Comparison of ENCODE assay signal across 10 cellular contexts in genomic region chr1:47527653-47528272, GRCh38.
DNase-seq lines count a peak whose midpoint lies in the region; ATAC-seq and TF ChIP-seq lines count a peak whose summit lies in the region.
"Had no signal": no experiment of that assay in that cellular context is flagged by ENCODE, and none has a peak within 500 bp of the region (broad histone marks: within the 10 kb centered on the region; RNA-seq: fewer than 3 reads in every experiment).

No MANE protein-coding gene starts in this region.

- H3K4me3 ChIP-seq in heart left ventricle (no peak overlapping the region), epithelial cell of esophagus (ENCODE audit: low read length) (no peak overlapping the region), thyroid gland (replicated peaks in 1 of 3) (no peak overlapping the region)
- H3K4me3 ChIP-seq: coronary artery had no signal

- no peak overlapping the region for H3K27ac Mint-ChIP-seq in stimulated activated memory B cell treated with anti-CD40 and anti-IgM and Interleukin-4, amounts not matched to agents 10 μg/mL and 1 μg/mL and 100 μg/mL, for 72 hours
- H3K27ac Mint-ChIP-seq: T-helper 1 cell treated with Interleukin-12 subunit alpha and Interleukin-12 subunit beta and Interleukin-4 antibody, amounts not matched to agents 30 μg/mL and 1 μg/mL, for 36 hours had no signal

- no peak for ATAC-seq in heart left ventricle
- no peak for ATAC-seq in left cardiac atrium
- no peak for ATAC-seq in GM21447 (IDR thresholded peaks at IDR 0.05; ENCODE audit: unreplicated experiment)
- ATAC-seq in stimulated activated memory B cell treated with anti-CD40 and anti-IgM and Interleukin-4, amounts not matched to agents 10 μg/mL and 1 μg/mL and 100 μg/mL, for 72 hours = no peak
- no peak for ATAC-seq in HG03196 (IDR thresholded peaks at IDR 0.05; ENCODE audit: unreplicated experiment)

- H3K27ac ChIP-seq in heart left ventricle (no peak overlapping the region), thyroid gland (no peak overlapping the region)
- H3K27ac ChIP-seq: coronary artery had no signal

- H3K36me3 Mint-ChIP-seq in stimulated activated memory B cell treated with anti-CD40 and anti-IgM and Interleukin-4, amounts not matched to agents 10 μg/mL and 1 μg/mL and 100 μg/mL, for 72 hours = no peaks in the 10 kb centered on the region

- H3K27me3 ChIP-seq in heart left ventricle (peaks cover 0 to 14% (median 4%) of the 10 kb centered on the region in 9 donors), thyroid gland (no peaks in the 10 kb centered on the region)

- H3K4me1 ChIP-seq in heart left ventricle (peaks cover 0 to 7% (median 0%) of the 10 kb centered on the region in 12 donors), thyroid gland (peaks cover 0 to under 1% of the 10 kb centered on the region in 2 donors)

- peaks cover 68% of the 10 kb centered on the region for H3K27me3 Mint-ChIP-seq in stimulated activated memory B cell treated with anti-CD40 and anti-IgM and Interleukin-4, amounts not matched to agents 10 μg/mL and 1 μg/mL and 100 μg/mL, for 72 hours

- TF ChIP-seq POLR2A in heart left ventricle (IDR thresholded peaks at IDR 0.05) (no peak), thyroid gland (IDR thresholded peaks at IDR 0.05) (no peak)

- WGBS in heart left ventricle, 4 donors = 47 to 53% (median 50%) methylated on average over 7 of the region's 7 CpGs
- 47 to 49% methylated on average over 7 of the region's 7 CpGs for WGBS in thyroid gland, 2 donors

- intact Hi-C loops in heart left ventricle (cut with DNase I) = loop anchor here (1.0 to 10.0 kb wide), 8 partner anchors 97 to 200 kb away; no protein-coding TSS in a partner anchor
- intact Hi-C loops in left cardiac atrium (cut with DNase I) = loop anchor here in 1 of 2 donors (5.0 kb wide), 1 partner anchor 185 kb away; no protein-coding TSS in a partner anchor
- intact Hi-C loops in thyroid gland (cut with DNase I) = loop anchor here (10.0 kb wide), 1 partner anchor 197 kb away; no protein-coding TSS in a partner anchor

- TF ChIP-seq CTCF in heart left ventricle (IDR thresholded peaks at IDR 0.05) (peak in 11 of 12 donors; percentile 23 to 54 (median 41)), epithelial cell of esophagus (IDR thresholded peaks at IDR 0.05; ENCODE audit: insufficient read depth, low read depth, low read length, missing control alignments) (peak; percentile 70), thyroid gland (IDR thresholded peaks at IDR 0.05) (peak in 4 of 6 experiments; percentile 20 to 33 (median 24))

- H3K9me3 Mint-ChIP-seq in stimulated activated memory B cell treated with anti-CD40 and anti-IgM and Interleukin-4, amounts not matched to agents 10 μg/mL and 1 μg/mL and 100 μg/mL, for 72 hours = peaks cover 5% of the 10 kb centered on the region

- DNase-seq in heart left ventricle (no peak), left cardiac atrium (no peak), NCI-H82 (lab: John Stamatoyannopoulos, UW) (peak; percentile 63), epithelial cell of esophagus (ENCODE audit: low read depth) (peak; percentile 52), thyroid gland (no peak)

- H3K4me1 Mint-ChIP-seq in stimulated activated memory B cell treated with anti-CD40 and anti-IgM and Interleukin-4, amounts not matched to agents 10 μg/mL and 1 μg/mL and 100 μg/mL, for 72 hours = no peaks in the 10 kb centered on the region

- H3K9me3 ChIP-seq in heart left ventricle = peaks cover 0 to 22% (median 7%) of the 10 kb centered on the region in 12 donors
- no peaks in the 10 kb centered on the region for H3K9me3 ChIP-seq in thyroid gland

- H3K36me3 ChIP-seq in heart left ventricle (no peaks in the 10 kb centered on the region), thyroid gland (no peaks in the 10 kb centered on the region)

- no peak overlapping the region for H3K4me3 Mint-ChIP-seq in stimulated activated memory B cell treated with anti-CD40 and anti-IgM and Interleukin-4, amounts not matched to agents 10 μg/mL and 1 μg/mL and 100 μg/mL, for 72 hours
- H3K4me3 Mint-ChIP-seq: T-helper 1 cell treated with Interleukin-12 subunit alpha and Interleukin-12 subunit beta and Interleukin-4 antibody, amounts not matched to agents 30 μg/mL and 1 μg/mL, for 36 hours had no signal

Comparison
In these comparisons a context has a peak if more than half of its experiments do, and no peak if none do; other contexts are left out.
1. DNase-seq: peak in NCI-H82 (single experiment) and epithelial cell of esophagus (single experiment); none in heart left ventricle (0 of 5), left cardiac atrium (single experiment) and thyroid gland (0 of 2).
2. Peak in every context shown above with its lines, with median percentiles within 50 percentile points of each other: CTCF ChIP-seq.